In the genomic region with DNA sequence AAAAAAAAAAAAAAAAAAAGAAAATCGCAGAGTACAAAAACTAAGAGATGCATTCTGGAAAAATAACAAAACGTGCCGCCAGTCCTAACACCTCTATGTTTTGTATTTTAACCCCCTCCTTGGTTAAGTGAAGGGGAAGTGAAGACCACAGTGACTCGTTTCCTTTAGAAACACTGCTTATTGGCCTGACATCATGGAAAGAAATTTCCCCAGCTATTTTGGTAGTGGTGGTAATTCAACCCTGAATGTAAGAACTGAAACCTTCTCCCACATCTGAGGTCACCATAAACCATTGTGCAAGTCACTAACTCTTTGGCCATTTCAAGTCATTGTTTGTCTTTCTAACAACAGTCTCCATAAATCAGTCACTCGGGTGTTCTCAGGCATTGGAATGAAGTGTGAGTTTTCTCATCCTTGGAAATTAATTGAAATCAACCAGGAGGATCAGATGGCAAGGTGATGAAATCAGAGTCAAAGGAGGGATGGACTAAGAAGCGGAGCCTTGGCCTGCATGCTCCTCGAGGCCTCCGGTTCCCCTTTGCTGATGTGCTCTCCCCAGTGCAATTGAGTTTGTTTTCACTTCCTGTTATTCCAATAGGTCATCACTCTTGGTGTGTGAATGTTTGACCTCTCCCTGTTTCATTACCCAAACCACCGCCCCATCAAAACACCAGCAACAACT, we compare ENCODE assay signal across 9 cellular contexts.
DNase-seq lines count a peak whose midpoint lies in the region; ATAC-seq and TF ChIP-seq lines count a peak whose summit lies in the region.
"Had no signal": no experiment of that assay in that cellular context is flagged by ENCODE, and none has a peak within 500 bp of the region (broad histone marks: within the 10 kb centered on the region; RNA-seq: fewer than 3 reads in every experiment).

No MANE protein-coding gene starts in this region.

- H3K4me3 ChIP-seq in upper lobe of right lung (no peak overlapping the region), testis (no peak overlapping the region)
- H3K4me3 ChIP-seq: A549 had no signal

- 56 to 66% methylated on average over 9 of the region's 9 CpGs for WGBS in testis, 2 donors

- no peak for TF ChIP-seq POLR2A in testis (IDR thresholded peaks at IDR 0.05)

- H3K36me3 ChIP-seq in upper lobe of right lung (no peaks in the 10 kb centered on the region), testis (ENCODE audit: low read depth, missing control alignments) (no peaks in the 10 kb centered on the region)

- peaks cover 14 to 35% (median 18%) of the 10 kb centered on the region in 3 donors for H3K4me1 Mint-ChIP-seq in IgD-negative memory B cell
- H3K4me1 Mint-ChIP-seq in activated naive CD8-positive, alpha-beta T cell treated with anti-CD3 and anti-CD28 coated beads, Interleukin-2, amount 10 ng/mL, durations not matched to agents 7 days and 5 days = peaks cover 26% of the 10 kb centered on the region

- intact Hi-C loops in upper lobe of right lung (cut with DNase I) = no loop called here
- intact Hi-C loops in testis (cut with DNase I; ENCODE audit: low total_unique reads) = no loop called here

- H3K4me1 ChIP-seq in upper lobe of right lung = no peaks in the 10 kb centered on the region
- H3K4me1 ChIP-seq in testis = no peaks in the 10 kb centered on the region
- H3K4me1 ChIP-seq: A549 had no signal

- TF ChIP-seq CTCF in upper lobe of right lung (IDR thresholded peaks at IDR 0.05) = no peak
- no peak for TF ChIP-seq CTCF in testis (IDR thresholded peaks at IDR 0.05)

- H3K27me3 Mint-ChIP-seq in IgD-negative memory B cell = no peaks in the 10 kb centered on the region
- no peaks in the 10 kb centered on the region for H3K27me3 Mint-ChIP-seq in activated naive CD8-positive, alpha-beta T cell treated with anti-CD3 and anti-CD28 coated beads, Interleukin-2, amount 10 ng/mL, durations not matched to agents 7 days and 5 days

- DNase-seq in NCI-H2196 treated with DMSO at 0.1 percent for 48 hours (lab: John Stamatoyannopoulos, UW; ENCODE audit: unreplicated experiment) = peak; percentile 1
- DNase-seq in NCI-H2196 (lab: John Stamatoyannopoulos, UW; ENCODE audit: unreplicated experiment) = no peak
- no peak for DNase-seq in activated naive CD8-positive, alpha-beta T cell treated with anti-CD3 and anti-CD28 coated beads, Interleukin-2, amount 10 ng/mL, durations not matched to agents 7 days and 5 days
- DNase-seq in upper lobe of right lung = no peak
- no peak for DNase-seq in UCSD-AML1 (lab: John Stamatoyannopoulos, UW; ENCODE audit: unreplicated experiment)
- DNase-seq in testis = no peak

- H3K36me3 Mint-ChIP-seq in IgD-negative memory B cell = peaks cover 6% of the 10 kb centered on the region
- H3K36me3 Mint-ChIP-seq in activated naive CD8-positive, alpha-beta T cell treated with anti-CD3 and anti-CD28 coated beads, Interleukin-2, amount 10 ng/mL, durations not matched to agents 7 days and 5 days = peaks cover 22% of the 10 kb centered on the region

- POLR2A ChIA-PET in activated naive CD8-positive, alpha-beta T cell treated with anti-CD3 and anti-CD28 coated beads, Interleukin-2, amount 10 ng/mL, durations not matched to agents 7 days and 5 days (lab: Charles Lee) = interaction anchor here (0.7 to 1.0 kb wide), 3 partner anchors 53 to 86 kb away, joined by 3 to 7 read pairs (median 6); no protein-coding TSS in a partner anchor

- no peaks in the 10 kb centered on the region for H3K27me3 ChIP-seq in upper lobe of right lung
- H3K27me3 ChIP-seq in testis = no peaks in the 10 kb centered on the region

- H3K9me3 ChIP-seq in upper lobe of right lung (no peaks in the 10 kb centered on the region), testis (no peaks in the 10 kb centered on the region)
- H3K9me3 ChIP-seq: A549 had no signal

- H3K9me3 Mint-ChIP-seq in IgD-negative memory B cell = peaks cover 0 to 3% (median 0%) of the 10 kb centered on the region in 3 donors
- peaks cover 13% of the 10 kb centered on the region for H3K9me3 Mint-ChIP-seq in activated naive CD8-positive, alpha-beta T cell treated with anti-CD3 and anti-CD28 coated beads, Interleukin-2, amount 10 ng/mL, durations not matched to agents 7 days and 5 days

- H3K4me3 Mint-ChIP-seq in IgD-negative memory B cell = peak overlapping the region; percentile 6 to 81 (median 47)
- H3K4me3 Mint-ChIP-seq in activated naive CD8-positive, alpha-beta T cell treated with anti-CD3 and anti-CD28 coated beads, Interleukin-2, amount 10 ng/mL, durations not matched to agents 7 days and 5 days = peak overlapping the region; percentile 60

- ATAC-seq in GM21576 (IDR thresholded peaks at IDR 0.05; ENCODE audit: unreplicated experiment) (peak; percentile 86), upper lobe of right lung (peak; percentile 91)
- peak; percentile 86 for ATAC-seq in activated naive CD8-positive, alpha-beta T cell treated with anti-CD3 and anti-CD28 coated beads, Interleukin-2, amount 10 ng/mL, durations not matched to agents 7 days and 5 days (ENCODE audit: low read depth)
- ATAC-seq: A549 had no signal

- no peak overlapping the region for H3K27ac ChIP-seq in upper lobe of right lung
- H3K27ac ChIP-seq in testis = no peak overlapping the region
- H3K27ac ChIP-seq: A549 had no signal

- H3K27ac Mint-ChIP-seq in IgD-negative memory B cell = peak overlapping the region; percentile 69 to 97 (median 86)
- peak overlapping the region; percentile 81 for H3K27ac Mint-ChIP-seq in activated naive CD8-positive, alpha-beta T cell treated with anti-CD3 and anti-CD28 coated beads, Interleukin-2, amount 10 ng/mL, durations not matched to agents 7 days and 5 days
